1 cellular context compared by ENCODE assay signal in genomic region chr1:3846521-3846920, GRCh38.
TF ChIP-seq lines count a peak whose summit lies in the region.

No MANE protein-coding gene starts in this region.

TF ChIP-seq in GM23338, 12 proteins besides CTCF, POLR2A, EP300 and RAD21 (continued from another document):
- no peak for TF ChIP-seq CREB1 (CRISPR knock-in tag; IDR thresholded peaks at IDR 0.05; ENCODE audit: low read depth)
- TF ChIP-seq ZNF331 (CRISPR knock-in tag; IDR thresholded peaks at IDR 0.05; ENCODE audit: low read depth): no peak
